ENCODE assay signal across 8 cellular contexts in genomic region chr1:181091322-181092040, GRCh38. TPM values are rescaled to one million over a fixed set of nuclear protein-coding genes. Genes with fewer than 3 reads are reported as not detected.
DNase-seq lines count a peak whose midpoint lies in the region; ATAC-seq and TF ChIP-seq lines count a peak whose summit lies in the region.

No MANE protein-coding gene starts in this region.

- H3K27ac ChIP-seq in ascending aorta, result peak overlapping the region in 1 of 2 donors; percentile 97

- no peaks in the 10 kb centered on the region for H3K9me3 ChIP-seq in ascending aorta

- peak overlapping the region; percentile 99 for H3K27ac Mint-ChIP-seq in stimulated activated naive CD8-positive, alpha-beta T cell treated with anti-CD3 and anti-CD28 coated beads, Interleukin-15, Interleukin-2, amounts not matched to agents 100 ng/mL and 50 ng/mL, for 24 hours
- peak overlapping the region; percentile 99 for H3K27ac Mint-ChIP-seq in memory B cell

- no peaks in the 10 kb centered on the region for H3K27me3 ChIP-seq in ascending aorta

- peaks cover 63% of the 10 kb centered on the region for H3K4me1 Mint-ChIP-seq in stimulated activated naive CD8-positive, alpha-beta T cell treated with anti-CD3 and anti-CD28 coated beads, Interleukin-15, Interleukin-2, amounts not matched to agents 100 ng/mL and 50 ng/mL, for 24 hours (ENCODE audit: low read depth)
- peaks cover 33% of the 10 kb centered on the region for H3K4me1 Mint-ChIP-seq in memory B cell

- no peaks in the 10 kb centered on the region for H3K36me3 ChIP-seq in ascending aorta

- intact Hi-C loops in ascending aorta (cut with DNase I), result no loop called here

- H3K9me3 Mint-ChIP-seq in stimulated activated naive CD8-positive, alpha-beta T cell treated with anti-CD3 and anti-CD28 coated beads, Interleukin-15, Interleukin-2, amounts not matched to agents 100 ng/mL and 50 ng/mL, for 24 hours, result no peaks in the 10 kb centered on the region
- no peaks in the 10 kb centered on the region for H3K9me3 Mint-ChIP-seq in memory B cell

- H3K27me3 Mint-ChIP-seq in stimulated activated naive CD8-positive, alpha-beta T cell treated with anti-CD3 and anti-CD28 coated beads, Interleukin-15, Interleukin-2, amounts not matched to agents 100 ng/mL and 50 ng/mL, for 24 hours, result no peaks in the 10 kb centered on the region
- no peaks in the 10 kb centered on the region for H3K27me3 Mint-ChIP-seq in memory B cell

- peak overlapping the region; percentile 89 to 97 for H3K4me3 ChIP-seq in ascending aorta

- H3K36me3 Mint-ChIP-seq in stimulated activated naive CD8-positive, alpha-beta T cell treated with anti-CD3 and anti-CD28 coated beads, Interleukin-15, Interleukin-2, amounts not matched to agents 100 ng/mL and 50 ng/mL, for 24 hours (ENCODE audit: low read depth), result peaks cover 67% of the 10 kb centered on the region
- peaks cover 32% of the 10 kb centered on the region for H3K36me3 Mint-ChIP-seq in memory B cell

- DNase-seq in stimulated activated naive CD8-positive, alpha-beta T cell treated with anti-CD3 and anti-CD28 coated beads, Interleukin-15, Interleukin-2, amounts not matched to agents 100 U/mL and 50 U/mL, for 24 hours, result no peak
- no peak for DNase-seq in ascending aorta (ENCODE audit: low spot score in 2 of 2)
- DNase-seq in memory B cell (ENCODE audit: low spot score in 2 of 2), result no peak
- DNase-seq in dermis blood vessel endothelial cell, result no peak
- DNase-seq in SIG-M5 treated with dmso at 0.1 percent for 504 hours (lab: John Stamatoyannopoulos, UW; ENCODE audit: unreplicated experiment), result no peak
- no peak for DNase-seq in globus pallidus (ENCODE audit: low spot score)

- ATAC-seq in stimulated activated naive CD8-positive, alpha-beta T cell treated with anti-CD3 and anti-CD28 coated beads, Interleukin-15, Interleukin-2, amounts not matched to agents 100 U/mL and 50 U/mL, for 24 hours, result no peak
- ATAC-seq in memory B cell (ENCODE audit: low read depth) (no peak), HG02870 (IDR thresholded peaks at IDR 0.05; ENCODE audit: unreplicated experiment) (no peak)

- H3K4me3 Mint-ChIP-seq in stimulated activated naive CD8-positive, alpha-beta T cell treated with anti-CD3 and anti-CD28 coated beads, Interleukin-15, Interleukin-2, amounts not matched to agents 100 ng/mL and 50 ng/mL, for 24 hours, result peak overlapping the region; percentile 100
- H3K4me3 Mint-ChIP-seq in memory B cell, result peak overlapping the region; percentile 94

- TF ChIP-seq CTCF in ascending aorta (IDR thresholded peaks at IDR 0.05), result no peak

- H3K4me1 ChIP-seq in ascending aorta, result peaks cover 15 to 41% of the 10 kb centered on the region in 2 donors

RNA-seq across cellular contexts. Expression of gene IER5, which starts 3.0 kb away (rescaled TPM):
- total RNA-seq in ascending aorta (47.9 TPM), dermis blood vessel endothelial cell (26.6 and 29.1 TPM in 2 replicates)

RNA-seq across cellular contexts. Expression of gene MR1, which starts 57.7 kb away (rescaled TPM):
- total RNA-seq in ascending aorta, result 19.2 TPM
- total RNA-seq in dermis blood vessel endothelial cell, result 2.9 and 4.0 TPM in 2 replicates
